Comparison of ENCODE assay signal across 8 cellular contexts in genomic region chr17:48841395-48841831, GRCh38. TPM values are rescaled to one million over a fixed set of nuclear protein-coding genes. Genes with fewer than 3 reads are reported as not detected.
A peak's percentile ranks its signal among the peaks of the same experiment; 100 is the strongest.
DNase-seq lines count a peak whose midpoint lies in the region; ATAC-seq and FAIRE-seq lines count a peak whose summit lies in the region.

No MANE protein-coding gene starts in this region.

- no peaks in the 10 kb centered on the region for H3K9me3 ChIP-seq in mucosa of stomach (ENCODE audit: control insufficient read depth, low read length)

- peaks cover 4% of the 10 kb centered on the region for H3K36me3 ChIP-seq in mucosa of stomach (ENCODE audit: control insufficient read depth, insufficient read depth, low read length)

- H3K27me3 ChIP-seq in mucosa of stomach (ENCODE audit: control insufficient read depth, insufficient read depth, low read length), result no peaks in the 10 kb centered on the region

- DNase-seq in activated T-cell treated with anti-CD3 and anti-CD28 coated beads for 24 hours (ENCODE audit: low read depth) (peak; percentile 12), RPMI8226 (peak; percentile 63), dermis blood vessel endothelial cell (peak; percentile 74), urothelium cell line (ENCODE audit: low spot score) (no peak), NCI-H510A treated with DMSO at 0.1 percent for 48 hours (lab: John Stamatoyannopoulos, UW) (no peak)
- no peak for DNase-seq in activated T-cell treated with anti-CD3 and anti-CD28 coated beads, Interleukin-2, amount 50 U/mL, for 1 hour

- H3K4me1 ChIP-seq in mucosa of stomach (ENCODE audit: control insufficient read depth, insufficient read depth, low read length), result peaks cover 31% of the 10 kb centered on the region

- no peak overlapping the region for H3K4me3 ChIP-seq in mucosa of stomach (ENCODE audit: low read length)

- peak; percentile 77 for ATAC-seq in HG02870 (IDR thresholded peaks at IDR 0.05; ENCODE audit: unreplicated experiment)

- peak overlapping the region; percentile 38 for H3K9ac ChIP-seq in mucosa of stomach (ENCODE audit: low read length)

- no peak for FAIRE-seq in urothelium cell line (lab: Jason Lieb, UNC)

RNA-seq across cellular contexts. Expression of gene CALCOCO2, which starts 10.6 kb away (rescaled TPM):
- 50.2 and 78.3 TPM in 2 replicates for total RNA-seq in dermis blood vessel endothelial cell

RNA-seq across cellular contexts. Expression of gene TTLL6, which starts 24.4 kb away (rescaled TPM):
- not detected in 2 replicates for total RNA-seq in dermis blood vessel endothelial cell

RNA-seq across cellular contexts. Expression of gene ATP5MC1, which starts 51.2 kb away (rescaled TPM):
- 46.6 and 58.8 TPM in 2 replicates for total RNA-seq in dermis blood vessel endothelial cell

Comparison
In these comparisons a context has a peak if more than half of its experiments do, and no peak if none do; other contexts are left out.
1. DNase-seq: peak in activated T-cell treated with anti-CD3 and anti-CD28 coated beads for 24 hours (single experiment), RPMI8226 (single experiment) and dermis blood vessel endothelial cell (single experiment); none in activated T-cell treated with anti-CD3 and anti-CD28 coated beads, Interleukin-2, amount 50 U/mL, for 1 hour (single experiment), urothelium cell line (single experiment) and NCI-H510A treated with DMSO at 0.1 percent for 48 hours (single experiment).